Comparison of ENCODE assay signal across 7 cellular contexts in the genomic region with DNA sequence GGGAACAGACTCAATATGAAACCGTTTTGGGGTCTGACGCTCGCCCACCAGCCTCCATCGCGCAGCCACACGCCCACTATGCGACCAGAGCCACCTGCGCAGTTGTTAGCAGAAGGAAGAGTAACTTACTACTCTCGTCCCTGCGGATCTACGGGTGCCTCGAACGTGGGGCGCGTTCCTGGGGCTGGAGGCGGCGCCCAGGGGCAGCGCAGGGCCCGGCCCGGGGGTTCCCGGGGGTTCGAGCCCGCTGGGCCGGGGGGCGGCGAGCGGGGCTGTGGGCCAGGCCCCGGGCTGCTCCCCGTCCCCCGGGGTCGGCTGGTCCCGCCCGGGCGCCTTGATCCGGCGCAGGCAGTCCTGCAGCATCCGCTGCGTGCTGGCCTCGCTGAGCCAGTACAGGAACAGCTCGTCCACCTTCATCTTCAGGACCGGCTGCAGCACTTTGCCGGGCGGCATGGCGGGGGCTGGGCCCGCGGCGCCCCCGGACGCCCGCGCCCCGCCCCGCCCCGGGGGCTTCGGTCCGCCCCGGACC. TPM values are rescaled to one million over a fixed set of nuclear protein-coding genes. Genes with fewer than 3 reads are reported as not detected.
DNase-seq lines count a peak whose midpoint lies in the region; ATAC-seq and TF ChIP-seq lines count a peak whose summit lies in the region.

No MANE protein-coding gene starts in this region.

- WGBS in gastroesophageal sphincter (ENCODE audit: low coverage in 1 of 2), 2 donors: 0% methylated on average over 5 to 8 of the region's 57 CpGs

- peak; percentile 26 for ATAC-seq in GM19351 (IDR thresholded peaks at IDR 0.05; ENCODE audit: unreplicated experiment)
- ATAC-seq in HG03108 (IDR thresholded peaks at IDR 0.05; ENCODE audit: unreplicated experiment): peak; percentile 22
- ATAC-seq in gastroesophageal sphincter: no peak

- TF ChIP-seq CTCF in gastroesophageal sphincter (IDR thresholded peaks at IDR 0.05): no peak

- no peak for TF ChIP-seq POLR2A in gastroesophageal sphincter (IDR thresholded peaks at IDR 0.05)

- peak overlapping the region in 3 of 4 donors; percentile 98 to 99 (median 98) for H3K27ac ChIP-seq in gastroesophageal sphincter

- H3K4me3 ChIP-seq in gastroesophageal sphincter: peak overlapping the region; percentile 51 to 90

- peaks cover 0 to 19% (median 8%) of the 10 kb centered on the region in 3 donors for H3K4me1 ChIP-seq in gastroesophageal sphincter

- DNase-seq in activated CD8-positive, alpha-beta memory T cell treated with anti-CD3 and anti-CD28 coated beads, Interleukin-2, amount 50 U/mL, for 24 hours (ENCODE audit: extremely low read depth): peak; percentile 31
- peak; percentile 63 for DNase-seq in stimulated activated CD4-positive, alpha-beta T cell treated with anti-CD3 and anti-CD28 coated beads, Interleukin-15, amount 100 ng/mL, for 24 hours
- no peak for DNase-seq in hippocampal formation (lab: John Stamatoyannopoulos, UW)
- no peak for DNase-seq in NCI-H2029 (lab: John Stamatoyannopoulos, UW)

- H3K36me3 ChIP-seq in gastroesophageal sphincter: no peaks in the 10 kb centered on the region

- no peaks in the 10 kb centered on the region for H3K9me3 ChIP-seq in gastroesophageal sphincter

- TF ChIP-seq EP300 in gastroesophageal sphincter (IDR thresholded peaks at IDR 0.05): no peak

- H3K27me3 ChIP-seq in gastroesophageal sphincter: no peaks in the 10 kb centered on the region

RNA-seq across cellular contexts. Expression of a gene that starts 0.4 kb away (rescaled TPM):
- total RNA-seq in gastroesophageal sphincter: 1 to 10 TPM; 3.8 to 6.5 (median 5.1) TPM

Comparison
In these comparisons a context has a peak if more than half of its experiments do, and no peak if none do; other contexts are left out.
1. DNase-seq: peak in activated CD8-positive, alpha-beta memory T cell treated with anti-CD3 and anti-CD28 coated beads, Interleukin-2, amount 50 U/mL, for 24 hours (single experiment) and stimulated activated CD4-positive, alpha-beta T cell treated with anti-CD3 and anti-CD28 coated beads, Interleukin-15, amount 100 ng/mL, for 24 hours (single experiment); none in hippocampal formation (0 of 2) and NCI-H2029 (single experiment).